ENCODE assay signal across 8 cellular contexts in the genomic region with DNA sequence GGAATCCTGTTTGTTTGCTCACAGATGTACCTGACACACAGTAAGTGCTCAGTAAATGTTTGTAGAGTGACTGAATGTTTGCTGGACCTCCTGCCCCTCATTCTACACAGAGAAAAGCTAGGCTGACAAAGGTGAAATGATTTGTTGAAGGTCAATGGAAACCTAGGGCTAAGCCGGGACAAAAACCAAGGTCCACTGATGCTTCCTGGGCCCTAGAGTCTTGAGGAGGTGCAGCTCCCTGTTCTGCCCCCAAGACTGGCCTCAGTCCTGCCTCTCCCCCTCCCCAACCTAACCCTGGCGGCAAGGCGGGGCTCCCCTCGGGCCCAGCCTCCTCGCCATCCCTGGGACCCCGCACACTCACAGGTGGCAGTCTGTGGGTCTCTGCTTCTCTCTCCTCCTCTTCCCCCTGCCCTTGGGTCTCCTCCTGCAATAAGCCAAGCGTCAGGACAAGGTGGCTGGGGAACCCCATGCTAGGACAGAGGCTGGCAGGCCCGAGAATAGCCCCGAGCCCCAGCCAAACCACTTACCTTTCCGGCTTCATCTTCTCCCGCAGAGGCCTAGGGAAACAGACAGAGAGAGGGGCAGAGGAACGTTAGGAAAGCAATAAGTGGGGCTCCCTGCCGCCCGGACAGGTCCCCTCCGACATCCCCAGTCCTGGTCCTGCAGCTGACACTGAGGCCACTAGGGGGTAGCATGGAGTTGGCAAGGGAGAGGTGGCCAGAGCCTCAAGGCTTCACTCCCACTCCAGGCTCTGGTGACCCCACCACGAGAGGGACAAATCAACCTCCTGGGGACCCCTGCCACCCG. TPM values are rescaled to one million over a fixed set of nuclear protein-coding genes. Genes with fewer than 3 reads are reported as not detected.
DNase-seq lines count a peak whose midpoint lies in the region; ATAC-seq and TF ChIP-seq lines count a peak whose summit lies in the region.

No MANE protein-coding gene starts in this region.

- peak; percentile 97 for TF ChIP-seq CTCF in BE2C (IDR thresholded peaks at IDR 0.05; ENCODE audit: low read depth, low read length)

- ATAC-seq in GM21576 (IDR thresholded peaks at IDR 0.05; ENCODE audit: unreplicated experiment) = peak; percentile 42
- ATAC-seq in left lobe of liver = peak; percentile 90
- ATAC-seq in GM18873 (IDR thresholded peaks at IDR 0.05; ENCODE audit: low FRiP score, unreplicated experiment) = no peak

- no peaks in the 10 kb centered on the region for H3K27me3 ChIP-seq in BE2C

- DNase-seq in BE2C (peak; percentile 89), NCI-H226 (peak; percentile 58), left lobe of liver (ENCODE audit: low spot score) (peak; percentile 75)
- DNase-seq in activated CD4-positive, CD25-positive, alpha-beta regulatory T cell treated with anti-CD3 and anti-CD28 coated beads, Interleukin-2, amount 50 U/mL, for 72 hours = peak; percentile 79
- peak; percentile 53 for DNase-seq in central memory CD4-positive, alpha-beta T cell
- peak; percentile 82 for DNase-seq in stimulated activated CD4-positive, alpha-beta T cell treated with anti-CD3 and anti-CD28 coated beads, Interleukin-4, amount 100 ng/mL, for 24 hours

- peak overlapping the region; percentile 40 for H3K4me3 ChIP-seq in BE2C (ENCODE audit: low read depth, low read length)

- peaks cover 4% of the 10 kb centered on the region for H3K4me1 ChIP-seq in BE2C

- no peaks in the 10 kb centered on the region for H3K9me3 ChIP-seq in BE2C

- no peaks in the 10 kb centered on the region for H3K36me3 ChIP-seq in BE2C

RNA-seq across cellular contexts. Expression of gene PGF, which starts 9.3 kb away (rescaled TPM):
- 44.0 TPM for polyA plus RNA-seq in BE2C (2012; ENCODE audit: insufficient read depth, insufficient read length, low read depth)
- total RNA-seq in left lobe of liver = 2.8 TPM

RNA-seq across cellular contexts. Expression of gene RPS6KL1, which starts 23.0 kb away (rescaled TPM):
- polyA plus RNA-seq in BE2C (2012; ENCODE audit: insufficient read depth, insufficient read length, low read depth) = 122 TPM
- total RNA-seq in left lobe of liver = 4.6 TPM

RNA-seq across cellular contexts. Expression of gene EIF2B2, which starts 56.7 kb away (rescaled TPM):
- polyA plus RNA-seq in BE2C (2012; ENCODE audit: insufficient read depth, insufficient read length, low read depth) = 153 TPM
- 15.8 TPM for total RNA-seq in left lobe of liver
